ENCODE assay signal across 22 cellular contexts in the genomic region with DNA sequence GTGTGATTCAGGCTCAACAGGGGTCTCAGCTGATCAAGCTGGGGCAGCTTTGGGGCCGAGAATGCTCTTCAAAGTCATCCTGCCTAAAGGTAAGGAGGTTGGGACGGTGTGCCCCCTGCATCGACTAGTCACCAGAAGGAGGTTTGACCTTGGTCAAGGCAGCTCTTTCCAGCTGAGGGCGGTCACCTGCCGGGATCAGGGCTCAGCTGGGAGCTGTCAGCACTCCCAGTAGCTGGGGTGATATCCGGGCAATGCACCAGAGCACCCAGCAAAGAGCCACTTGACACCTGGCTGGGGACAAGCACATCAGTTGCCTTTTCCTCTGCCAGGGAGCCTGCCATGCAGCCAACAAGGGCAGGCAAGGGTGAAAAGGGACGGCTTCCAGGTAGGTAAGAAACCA.
DNase-seq lines count a peak whose midpoint lies in the region; ATAC-seq, FAIRE-seq and TF ChIP-seq lines count a peak whose summit lies in the region.
"Had no signal": no experiment of that assay in that cellular context is flagged by ENCODE, and none has a peak within 500 bp of the region (broad histone marks: within the 10 kb centered on the region; RNA-seq: fewer than 3 reads in every experiment).

No MANE protein-coding gene starts in this region.

- no peak for FAIRE-seq in kidney (lab: Jason Lieb, UNC)
- FAIRE-seq: A549 had no signal

- no peak overlapping the region for H3K9ac ChIP-seq in mesendoderm (ENCODE audit: low read length)
- no peak overlapping the region for H3K9ac ChIP-seq in kidney (ENCODE audit: low read length in 2 of 2)

- intact Hi-C loops in thyroid gland (cut with DNase I), result no loop called here
- intact Hi-C loops in kidney (cut with DNase I), result no loop called here

- no peak overlapping the region for H3K18ac ChIP-seq in mesendoderm (ENCODE audit: low read length)

- H3K9me3 ChIP-seq in thyroid gland (no peaks in the 10 kb centered on the region), kidney (ENCODE audit: control insufficient read depth in 1 of 2, low read length in 2 of 2) (no peaks in the 10 kb centered on the region)
- H3K9me3 ChIP-seq: A549 had no signal

- no peak overlapping the region for H3K4ac ChIP-seq in mesendoderm (ENCODE audit: low read depth, low read length)

- H3K4me1 ChIP-seq in mesendoderm (ENCODE audit: control insufficient read depth, low read depth, low read length), result no peaks in the 10 kb centered on the region
- H3K4me1 ChIP-seq in thyroid gland, result peaks cover 0 to 14% of the 10 kb centered on the region in 2 donors
- peaks cover 0 to 4% of the 10 kb centered on the region in 2 donors for H3K4me1 ChIP-seq in kidney (ENCODE audit: control insufficient read depth in 1 of 2, insufficient read depth in 1 of 2, low read depth in 1 of 2, low read length in 2 of 2)
- H3K4me1 ChIP-seq: A549 had no signal

- H3K4me3 ChIP-seq in mesendoderm (ENCODE audit: low read length) (no peak overlapping the region), thyroid gland (replicated peaks in 1 of 3) (no peak overlapping the region), kidney (ENCODE audit: low read length in 2 of 2) (no peak overlapping the region)
- H3K4me3 ChIP-seq: A549, skin epidermis had no signal

- no peaks in the 10 kb centered on the region for H3K36me3 Mint-ChIP-seq in chondrocyte (ENCODE audit: low read depth)
- H3K36me3 Mint-ChIP-seq: activated CD4-positive, alpha-beta memory T cell treated with anti-CD3 and anti-CD28 coated beads for 36 hours; naive B cell had no signal

- peak; percentile 16 for DNase-seq in NCI-H2029 (lab: John Stamatoyannopoulos, UW)
- no peak for DNase-seq in NCI-H2029 treated with DMSO at 0.1 percent for 48 hours (lab: John Stamatoyannopoulos, UW)
- DNase-seq in chondrocyte (ENCODE audit: low spot score), result no peak
- no peak for DNase-seq in mesendoderm
- DNase-seq in thyroid gland, result peak; percentile 85 to 88
- no peak for DNase-seq in kidney
- DNase-seq in T-helper 9 cell, result no peak
- DNase-seq: activated B cell treated with CpG ODN at 0.5 μM for 24 hours; activated CD4-positive, alpha-beta memory T cell treated with anti-CD3 and anti-CD28 coated beads for 36 hours; activated gamma-delta T cell treated with Interleukin-2 at 50 U/mL for 16 hours; DMS53; dorsolateral prefrontal cortex; KG1; naive B cell; NCI-H187; posterior cingulate gyrus; RPMI8226; stimulated activated CD4-positive, alpha-beta T cell treated with anti-CD3 and anti-CD28 coated beads, Interleukin-4, amount 100 ng/mL, for 4 hours; stimulated activated naive CD8-positive, alpha-beta T cell treated with anti-CD3 and anti-CD28 coated beads, Interleukin-15, amount 100 ng/mL, for 72 hours had no signal

- no peak for TF ChIP-seq CTCF in chondrocyte (IDR thresholded peaks at IDR 0.05)
- TF ChIP-seq CTCF in thyroid gland (IDR thresholded peaks at IDR 0.05), result peak in 2 of 6 experiments; percentile 9 to 14
- no peak for TF ChIP-seq CTCF in kidney (IDR thresholded peaks at IDR 0.05; ENCODE audit: borderline replicate concordance, extremely low read depth, insufficient read depth)

- ATAC-seq in HG03520 (IDR thresholded peaks at IDR 0.05; ENCODE audit: unreplicated experiment), result no peak
- ATAC-seq: stimulated activated naive CD8-positive, alpha-beta T cell treated with anti-CD3 and anti-CD28 coated beads, Interleukin-15, amount 100 ng/mL, for 72 hours had no signal

- H3K4me2 ChIP-seq in mesendoderm (ENCODE audit: low read length), result no peak overlapping the region
- H3K4me2 ChIP-seq: A549 had no signal

- no peak overlapping the region for H3K4me3 Mint-ChIP-seq in chondrocyte (ENCODE audit: unreplicated experiment)
- H3K4me3 Mint-ChIP-seq: activated B cell treated with CpG ODN at 0.5 μM for 24 hours; activated CD4-positive, alpha-beta memory T cell treated with anti-CD3 and anti-CD28 coated beads for 36 hours; naive B cell; stimulated activated naive CD8-positive, alpha-beta T cell treated with anti-CD3 and anti-CD28 coated beads, Interleukin-15, amount 100 ng/mL, for 72 hours had no signal

- H2BK15ac ChIP-seq in mesendoderm (replicated peaks; ENCODE audit: low read depth), result no peak overlapping the region

- no peak overlapping the region for H2BK120ac ChIP-seq in mesendoderm (ENCODE audit: low read depth, low read length)

- no peaks in the 10 kb centered on the region for H3K36me3 ChIP-seq in mesendoderm (ENCODE audit: control insufficient read depth, insufficient read depth, low read length)
- no peaks in the 10 kb centered on the region for H3K36me3 ChIP-seq in thyroid gland
- H3K36me3 ChIP-seq in kidney (ENCODE audit: control insufficient read depth in 1 of 2, insufficient read depth in 2 of 2, low read length in 2 of 2), result no peaks in the 10 kb centered on the region

- H3K27ac Mint-ChIP-seq in chondrocyte (ENCODE audit: unreplicated experiment), result peak overlapping the region; percentile 77
- H3K27ac Mint-ChIP-seq: activated B cell treated with CpG ODN at 0.5 μM for 24 hours; activated CD4-positive, alpha-beta memory T cell treated with anti-CD3 and anti-CD28 coated beads for 36 hours had no signal

- peaks cover 80% of the 10 kb centered on the region for H3K4me1 Mint-ChIP-seq in chondrocyte (ENCODE audit: low read depth)
- H3K4me1 Mint-ChIP-seq: activated B cell treated with CpG ODN at 0.5 μM for 24 hours; naive B cell; stimulated activated naive CD8-positive, alpha-beta T cell treated with anti-CD3 and anti-CD28 coated beads, Interleukin-15, amount 100 ng/mL, for 72 hours had no signal

- no CpG with 5 or more reads among the region's 7 CpGs for WGBS in mesendoderm (ENCODE audit: extremely low coverage, insufficient coverage, low lambda C conversion rate)
- 25 to 30% methylated on average over 4 to 7 of the region's 7 CpGs for WGBS in thyroid gland, 2 donors

- H3K27ac ChIP-seq in mesendoderm (ENCODE audit: low read depth, low read length) (no peak overlapping the region), thyroid gland (peak overlapping the region; percentile 13 to 49 (median 18)), kidney (ENCODE audit: low read depth in 2 of 2, low read length in 2 of 2) (no peak overlapping the region)
- H3K27ac ChIP-seq: dorsolateral prefrontal cortex had no signal

- H4K5ac ChIP-seq in mesendoderm (ENCODE audit: low read length), result no peak overlapping the region

- H3K79me1 ChIP-seq in mesendoderm (ENCODE audit: low read length), result no peaks in the 10 kb centered on the region

- peak overlapping the region; percentile 25 for H3K56ac ChIP-seq in mesendoderm (ENCODE audit: low read length)

- no peaks in the 10 kb centered on the region for H3K79me2 ChIP-seq in mesendoderm (ENCODE audit: control insufficient read depth, insufficient read depth, low read length)

- H3K9me3 Mint-ChIP-seq in chondrocyte (ENCODE audit: low read depth), result no peaks in the 10 kb centered on the region
- H3K9me3 Mint-ChIP-seq: activated B cell treated with CpG ODN at 0.5 μM for 24 hours; activated CD4-positive, alpha-beta memory T cell treated with anti-CD3 and anti-CD28 coated beads for 36 hours; stimulated activated naive CD8-positive, alpha-beta T cell treated with anti-CD3 and anti-CD28 coated beads, Interleukin-15, amount 100 ng/mL, for 72 hours had no signal

- no peak overlapping the region for H2AK5ac ChIP-seq in mesendoderm (ENCODE audit: low read length)

- H3K27me3 Mint-ChIP-seq in chondrocyte (ENCODE audit: low read depth), result no peaks in the 10 kb centered on the region

- H3K27me3 ChIP-seq in mesendoderm (ENCODE audit: insufficient read depth, low read length, poor library complexity), result no peaks in the 10 kb centered on the region
- H3K27me3 ChIP-seq in thyroid gland, result no peaks in the 10 kb centered on the region

- H4K8ac ChIP-seq in mesendoderm (ENCODE audit: low read depth, low read length), result no peak overlapping the region

- H2BK5ac ChIP-seq in mesendoderm (ENCODE audit: low read length), result no peak overlapping the region

- no peak for TF ChIP-seq POLR2A in thyroid gland (IDR thresholded peaks at IDR 0.05)

- no peak overlapping the region for H3K23ac ChIP-seq in mesendoderm (ENCODE audit: low read length)

Comparison
In these comparisons a context has a peak if more than half of its experiments do, and no peak if none do; other contexts are left out.
1. DNase-seq: peak in NCI-H2029 (single experiment) and thyroid gland (2 of 2); none in NCI-H2029 treated with DMSO at 0.1 percent for 48 hours (single experiment), chondrocyte (single experiment), mesendoderm (single experiment), kidney (single experiment) and T-helper 9 cell (single experiment).
2. H3K27ac ChIP-seq: peak in thyroid gland (3 of 3); none in mesendoderm (single experiment) and kidney (0 of 2).